ENCODE assay signal across 25 cellular contexts in genomic region chr12:108299516-108299915, GRCh38. TPM values are rescaled to one million over a fixed set of nuclear protein-coding genes. Genes with fewer than 3 reads are reported as not detected.
DNase-seq lines count a peak whose midpoint lies in the region; ATAC-seq, FAIRE-seq and TF ChIP-seq lines count a peak whose summit lies in the region.
"Had no signal": no experiment of that assay in that cellular context is flagged by ENCODE, and none has a peak within 500 bp of the region (broad histone marks: within the 10 kb centered on the region; RNA-seq: fewer than 3 reads in every experiment).

No MANE protein-coding gene starts in this region.

- no peak for DNase-seq in CD4-positive, CD25-positive, alpha-beta regulatory T cell
- DNase-seq in NCI-H524 treated with DMSO at 0.1 percent for 48 hours (lab: John Stamatoyannopoulos, UW) (peak; percentile 87), GM12878 (ENCODE audit: low read depth, low spot score) (no peak), sigmoid colon (peak; percentile 50), amygdala (lab: John Stamatoyannopoulos, UW) (no peak), NCI-H2107 treated with DMSO at 0.1 percent for 48 hours (lab: John Stamatoyannopoulos, UW; ENCODE audit: unreplicated experiment) (no peak), DMS153 treated with DMSO at 0.1 percent for 48 hours (lab: John Stamatoyannopoulos, UW; ENCODE audit: unreplicated experiment) (no peak)
- DNase-seq: COR-L47, DMS153, KG1, NCI-H1092, NCI-H1436, NCI-H1930, NCI-H2227 treated with DMSO at 0.1 percent for 48 hours, NCI-H510A, OCI-M1 had no signal

- FAIRE-seq in GM12878 (lab: Jason Lieb, UNC) = no peak
- FAIRE-seq: A549, G401.6, HTR-8/SVneo, RCC 7860 had no signal

- H3K9ac ChIP-seq in GM12878 (ENCODE audit: control insufficient read depth, insufficient read depth, low read length) = no peak overlapping the region

- RAD21 ChIA-PET in GM12878 (lab: Charles Lee; ENCODE audit: unreplicated experiment) = interaction anchor here (2.7 kb wide), 1 partner anchor 36 kb away, joined by 8 read pairs; no protein-coding TSS in a partner anchor

- H3K27ac Mint-ChIP-seq in CD4-positive, CD25-positive, alpha-beta regulatory T cell = peak overlapping the region; percentile 61 to 72 (median 65)
- H3K27ac Mint-ChIP-seq: B cell, GM23338 had no signal

- no peak overlapping the region for H2AFZ ChIP-seq in GM12878 (ENCODE audit: control insufficient read depth, low read depth, low read length)
- H2AFZ ChIP-seq: GM23338 had no signal

- H3K27me3 Mint-ChIP-seq in CD4-positive, CD25-positive, alpha-beta regulatory T cell = no peaks in the 10 kb centered on the region

- H3K27ac ChIP-seq in CD4-positive, CD25-positive, alpha-beta regulatory T cell (ENCODE audit: insufficient read depth, low read length, poor library complexity, severe bottlenecking) = no peak overlapping the region
- peak overlapping the region; percentile 71; the same call in 1 of the 2 replicates for H3K27ac ChIP-seq in GM12878 (ENCODE audit: control insufficient read depth, insufficient read depth)
- no peak overlapping the region for H3K27ac ChIP-seq in sigmoid colon
- H3K27ac ChIP-seq: A549, SJSA1 had no signal

- no peaks in the 10 kb centered on the region for H3K36me3 ChIP-seq in CD4-positive, CD25-positive, alpha-beta regulatory T cell (ENCODE audit: control insufficient read depth, insufficient read depth, low read length)
- peaks cover 0 to 6% of the 10 kb centered on the region in 2 experiments; a peak in 1 of 4 replicates for H3K36me3 ChIP-seq in GM12878 (ENCODE audit: control insufficient read depth in 2 of 2, insufficient read depth in 2 of 2, low read length in 1 of 2)
- H3K36me3 ChIP-seq in sigmoid colon = no peaks in the 10 kb centered on the region
- H3K36me3 ChIP-seq: HAP-1, SJSA1 had no signal

- H3K27me3 ChIP-seq in CD4-positive, CD25-positive, alpha-beta regulatory T cell (ENCODE audit: control insufficient read depth, insufficient read depth, low read length) = no peaks in the 10 kb centered on the region
- H3K27me3 ChIP-seq in GM12878 (replicated peaks in 1 of 2; ENCODE audit: control insufficient read depth in 2 of 2, insufficient read depth in 2 of 2, low read length in 1 of 2) (no peaks in the 10 kb centered on the region), sigmoid colon (no peaks in the 10 kb centered on the region)

- H4K20me1 ChIP-seq in GM12878 (ENCODE audit: control insufficient read depth, insufficient read depth) = no peaks in the 10 kb centered on the region; the same call in 1 of the 2 replicates

- H3K9me3 ChIP-seq in CD4-positive, CD25-positive, alpha-beta regulatory T cell (ENCODE audit: control insufficient read depth in 2 of 2, low read length in 2 of 2) = no peaks in the 10 kb centered on the region
- H3K9me3 ChIP-seq in GM12878 (replicated peaks; ENCODE audit: control insufficient read depth, insufficient read depth, low read length) (peaks cover 4% of the 10 kb centered on the region; the same call in 1 of the 3 replicates), sigmoid colon (no peaks in the 10 kb centered on the region)
- H3K9me3 ChIP-seq: A549, HAP-1, SJSA1 had no signal

- 65% methylated on average over 4 of the region's 4 CpGs for WGBS in GM12878 (ENCODE audit: insufficient coverage, insufficient replicate concordance, low lambda C conversion rate, missing lambda C conversion rate)
- 64 to 83% methylated on average over 4 of the region's 4 CpGs for WGBS in sigmoid colon, 2 donors

- in situ Hi-C loops in GM12878 (cut with MboI) = no loop called here

- H3K4me1 ChIP-seq in CD4-positive, CD25-positive, alpha-beta regulatory T cell (ENCODE audit: control insufficient read depth, insufficient read depth, low read length, poor library complexity, severe bottlenecking) = peaks cover 66% of the 10 kb centered on the region
- H3K4me1 ChIP-seq in GM12878 (ENCODE audit: control insufficient read depth, insufficient read depth, low read length) (peaks cover 55% of the 10 kb centered on the region), sigmoid colon (peaks cover 0 to 22% (median 15%) of the 10 kb centered on the region in 4 donors)
- H3K4me1 ChIP-seq: HAP-1, SJSA1 had no signal

- H3K4me2 ChIP-seq in GM12878 (ENCODE audit: control insufficient read depth, insufficient read depth) = peak overlapping the region; percentile 60; the same call in 1 of the 2 replicates
- H3K4me2 ChIP-seq: A549, GM23338 had no signal

- CTCF ChIA-PET in GM12878 (lab: Yijun Ruan, JAX) = interaction anchor here (1.7 kb wide), 1 partner anchor 35 kb away, joined by 7 read pairs; no protein-coding TSS in a partner anchor

- POLR2A ChIA-PET in GM12878 (lab: Charles Lee) = interaction anchor here (0.9 to 3.1 kb wide), 3 partner anchors 8 to 35 kb away, joined by 4 to 16 read pairs (median 4); no protein-coding TSS in a partner anchor

- peaks cover 2% of the 10 kb centered on the region for H3K79me2 ChIP-seq in GM12878 (ENCODE audit: control insufficient read depth, insufficient read depth, low read length)

- H3K4me1 Mint-ChIP-seq in CD4-positive, CD25-positive, alpha-beta regulatory T cell = peaks cover 10 to 83% (median 39%) of the 10 kb centered on the region in 4 donors
- H3K4me1 Mint-ChIP-seq: B cell had no signal

- TF ChIP-seq CTCF in GM12878 (IDR thresholded peaks at IDR 0.05 in 2 of 3, conservative IDR thresholded peaks at IDR 0.05 in 1 of 3; ENCODE audit: control insufficient read depth in 2 of 3, extremely low read depth in 1 of 3, insufficient read depth in 1 of 3, low read depth in 3 of 3, low read length in 3 of 3) (no peak), sigmoid colon (IDR thresholded peaks at IDR 0.05) (no peak)

- TF ChIP-seq POLR2A in GM12878 (IDR thresholded peaks at IDR 0.05; ENCODE audit: low read depth, low read length) (no peak), sigmoid colon (IDR thresholded peaks at IDR 0.05) (no peak)

- ATAC-seq in CD4-positive, CD25-positive, alpha-beta regulatory T cell (ENCODE audit: low read depth in 2 of 2) = no peak
- ATAC-seq in GM12878 = no peak
- ATAC-seq: A549, GM23338, Right ventricle myocardium inferior had no signal

- peak overlapping the region in 1 of 4 donors; percentile 4 for H3K4me3 Mint-ChIP-seq in CD4-positive, CD25-positive, alpha-beta regulatory T cell
- H3K4me3 Mint-ChIP-seq: B cell, GM23338 had no signal

- H3K36me3 Mint-ChIP-seq in CD4-positive, CD25-positive, alpha-beta regulatory T cell = no peaks in the 10 kb centered on the region

- intact Hi-C loops in GM12878 (cut with micrococcal nuclease; ENCODE audit: unreplicated experiment) = no loop called here
- intact Hi-C loops in sigmoid colon (cut with DNase I) = no loop called here

- peaks cover 0 to 3% (median 0%) of the 10 kb centered on the region in 7 donors for H3K9me3 Mint-ChIP-seq in CD4-positive, CD25-positive, alpha-beta regulatory T cell
- H3K9me3 Mint-ChIP-seq: GM23338 had no signal

- TF ChIP-seq RAD21 in GM12878 (IDR thresholded peaks at IDR 0.05; ENCODE audit: insufficient read depth, low read depth, low read length) = no peak

- no peak for TF ChIP-seq EP300 in GM12878 (IDR thresholded peaks at IDR 0.05; ENCODE audit: borderline replicate concordance in 1 of 2, control insufficient read depth in 1 of 2, low read depth in 2 of 2, low read length in 2 of 2)
- TF ChIP-seq EP300 in sigmoid colon (IDR thresholded peaks at IDR 0.05) = no peak

- no peak overlapping the region for H3K4me3 ChIP-seq in CD4-positive, CD25-positive, alpha-beta regulatory T cell (ENCODE audit: low read depth, low read length)
- H3K4me3 ChIP-seq in GM12878 (no peak overlapping the region), sigmoid colon (no peak overlapping the region)
- H3K4me3 ChIP-seq: A549, GM23338, HAP-1, SJSA1 had no signal

- SMC1A ChIA-PET in GM12878 (lab: Charles Lee; ENCODE audit: uncharacterized antibody, unreplicated experiment) = no interaction called here

- no TSS peak for BruUV-seq in GM12878 (replicated peaks; lab: Mats Ljungman, UMichigan)

TF ChIP-seq in GM12878, 131 proteins besides CTCF, POLR2A, EP300 and RAD21:
- TF ChIP-seq FOS (IDR thresholded peaks at IDR 0.05; ENCODE audit: borderline replicate concordance, extremely low read depth, insufficient read length) = no peak
TF ChIP-seq in GM12878: peak in this region for 0.

RNA-seq across cellular contexts. Expression of gene CMKLR1, which starts 39.6 kb away (rescaled TPM):
- total RNA-seq in CD4-positive, CD25-positive, alpha-beta regulatory T cell = 1.1 TPM
- 1 to 10 TPM in 1 of 4 donors, under 1 TPM in 3; 0.18 to 1.6 (median 0.29) TPM for polyA plus RNA-seq in CD4-positive, CD25-positive, alpha-beta regulatory T cell
- total RNA-seq in GM12878 (2013; cell fraction: nucleolus; rRNA removed) = 23.1 and 24.6 TPM in 2 replicates
- total RNA-seq in GM12878 (2014; rRNA removed) (27.8 and 30.1 TPM in 2 replicates), GM12878 (2014; rRNA removed; fragmentation: Illumina TruSeq; extraction: Trizol) (26.2 and 28.0 TPM in 2 replicates), GM12878 (2021) (52.3 and 53.2 TPM in 2 replicates), sigmoid colon (10 to 100 TPM in 3 of 4 donors, 1 to 10 TPM in 1; 10.0 to 14.8 (median 12.0) TPM)
- 23.8 TPM for polyA plus RNA-seq in GM12878 (2011; ENCODE audit: low read depth)
- polyA plus RNA-seq in GM12878 (2011; rRNA removed) (31.8 and 41.5 TPM in 2 replicates), GM12878 (2014; fragmentation: Illumina TruSeq; extraction: Trizol) (43.6 and 61.3 TPM in 2 replicates), GM12878 (2014; fragmentation: Nextera tagmentation; extraction: Ambion mirVana) (10 to 100 TPM; 13.8 to 17.4 TPM), GM12878 (2014; rRNA removed) (19.3 and 21.3 TPM in 2 replicates), GM12878 (2016; fragmentation: Nextera tagmentation; extraction: Ambion mirVana) (10 to 100 TPM; 25.1 to 26.2 TPM), sigmoid colon (1 to 10 TPM; 3.0 to 8.8 (median 6.5) TPM)
- 28.7 and 39.8 TPM in 2 replicates for polyA plus RNA-seq in GM12878 (2011; cell fraction: cytosol; rRNA removed)
- 21.0 and 27.4 TPM in 2 replicates for polyA plus RNA-seq in GM12878 (2011; cell fraction: nucleus; rRNA removed)
- 12.8 and 13.5 TPM in 2 replicates for polyA plus RNA-seq in GM12878 (2012)
- 89.3 and 134 TPM in 2 replicates for polyA minus RNA-seq in GM12878 (2011; rRNA and poly(A)+ RNA removed)
- 9.1 and 9.9 TPM in 2 replicates for polyA minus RNA-seq in GM12878 (2011; cell fraction: cytosol; rRNA and poly(A)+ RNA removed)
- 7.6 and 11.5 TPM in 2 replicates for polyA minus RNA-seq in GM12878 (2011; cell fraction: nucleus; rRNA and poly(A)+ RNA removed)
- total RNA-seq: SJSA1 had no signal
- polyA plus RNA-seq: A549 had no signal

Comparison
In these comparisons a context has a peak if more than half of its experiments do, and no peak if none do; other contexts are left out.
1. DNase-seq: peak in NCI-H524 treated with DMSO at 0.1 percent for 48 hours (single experiment) and sigmoid colon (single experiment); none in CD4-positive, CD25-positive, alpha-beta regulatory T cell (0 of 3), GM12878 (single experiment), amygdala (0 of 56), NCI-H2107 treated with DMSO at 0.1 percent for 48 hours (single experiment) and DMS153 treated with DMSO at 0.1 percent for 48 hours (single experiment).